17 cellular contexts compared by ENCODE assay signal in genomic region chr1:220812308-220812707, GRCh38. TPM values are rescaled to one million over a fixed set of nuclear protein-coding genes. Genes with fewer than 3 reads are reported as not detected.
A peak's percentile ranks its signal among the peaks of the same experiment; 100 is the strongest.
DNase-seq lines count a peak whose midpoint lies in the region; ATAC-seq and TF ChIP-seq lines count a peak whose summit lies in the region.
"Had no signal": no experiment of that assay in that cellular context is flagged by ENCODE, and none has a peak within 500 bp of the region (broad histone marks: within the 10 kb centered on the region; RNA-seq: fewer than 3 reads in every experiment).

No MANE protein-coding gene starts in this region.

- TF ChIP-seq EP300 in transverse colon (IDR thresholded peaks at IDR 0.05; ENCODE audit: low read depth) = no peak

- WGBS in neuronal stem cell (ENCODE audit: extremely low coverage in 2 of 2, insufficient read length in 2 of 2, insufficient replicate concordance in 1 of 2), 2 donors = no CpG with 5 or more reads among the region's 6 CpGs
- WGBS in transverse colon (ENCODE audit: low coverage in 1 of 2), 2 donors = 62 to 78% methylated on average over 6 of the region's 6 CpGs

- no peak for TF ChIP-seq POLR2A in transverse colon (IDR thresholded peaks at IDR 0.05)

- H3K18ac ChIP-seq in neuronal stem cell (ENCODE audit: low read length) = no peak overlapping the region

- H3K27ac ChIP-seq in neuronal stem cell (replicated peaks; ENCODE audit: low read length) = no peak overlapping the region
- no peak overlapping the region for H3K27ac ChIP-seq in transverse colon
- H3K27ac ChIP-seq: BLaER1 had no signal

- in situ Hi-C loops in HAP-1 (cut with MboI; ENCODE audit: low sequenced_read_pairs) = no loop called here
- in situ Hi-C loops in transverse colon (cut with MboI; ENCODE audit: low pct_ligation_motif_present in 1 of 4, low pct_unique_long_range_greater_than_20kb in 1 of 4, low sequenced_read_pairs in 3 of 4) = loop anchor here in 2 of 4 donors (25.0 kb wide), 2 partner anchors 625 to 925 kb away; partner anchors contain the start of gene DUSP10 (in 1 of the 2)

- H2BK15ac ChIP-seq in neuronal stem cell (ENCODE audit: low read length) = no peak overlapping the region

- no peak overlapping the region for H2BK12ac ChIP-seq in neuronal stem cell (ENCODE audit: low read length)

- H3K36me3 Mint-ChIP-seq in type B pancreatic cell = peaks cover 9% of the 10 kb centered on the region
- H3K36me3 Mint-ChIP-seq: CD8-positive, alpha-beta T cell had no signal

- H3K4me1 Mint-ChIP-seq in type B pancreatic cell (ENCODE audit: unreplicated experiment) = peaks cover 16% of the 10 kb centered on the region

- H3K27me3 ChIP-seq in neuronal stem cell (ENCODE audit: control insufficient read depth in 3 of 3, insufficient read depth in 3 of 3, low read depth in 1 of 3, low read length in 3 of 3) (no peaks in the 10 kb centered on the region), HAP-1 (ENCODE audit: low read depth) (no peaks in the 10 kb centered on the region), transverse colon (no peaks in the 10 kb centered on the region)
- H3K27me3 ChIP-seq: BE2C, BLaER1 had no signal

- no peak overlapping the region for H3K14ac ChIP-seq in neuronal stem cell (ENCODE audit: low read length)

- no peak for TF ChIP-seq CTCF in LNCaP clone FGC (IDR thresholded peaks at IDR 0.05; ENCODE audit: control insufficient read depth, extremely low read depth, insufficient read depth)
- TF ChIP-seq CTCF in type B pancreatic cell (conservative IDR thresholded peaks at IDR 0.05) = no peak
- no peak for TF ChIP-seq CTCF in transverse colon (IDR thresholded peaks at IDR 0.05)

- no peak overlapping the region for H3K4ac ChIP-seq in neuronal stem cell (ENCODE audit: low read length)

- intact Hi-C loops in transverse colon (cut with DNase I; ENCODE audit: low total_unique reads) = loop anchor here (5.0 to 10.0 kb wide), 3 partner anchors 70 to 622 kb away; no protein-coding TSS in a partner anchor

- H4K8ac ChIP-seq in neuronal stem cell (ENCODE audit: low read depth, low read length) = no peak overlapping the region

- H3K27me3 Mint-ChIP-seq in type B pancreatic cell = peaks cover 11% of the 10 kb centered on the region

- H3K4me1 ChIP-seq in neuronal stem cell (ENCODE audit: control insufficient read depth in 2 of 2, insufficient read depth in 1 of 2, low read depth in 1 of 2, low read length in 2 of 2) (no peaks in the 10 kb centered on the region), HAP-1 (no peaks in the 10 kb centered on the region), transverse colon (peaks cover 0 to 21% (median 6%) of the 10 kb centered on the region in 4 donors)
- H3K4me1 ChIP-seq: BE2C, Caco-2 had no signal

- H2AFZ ChIP-seq in neuronal stem cell (ENCODE audit: low read length) = no peak overlapping the region

- H3K4me3 ChIP-seq in LNCaP clone FGC (ENCODE audit: low read depth, low read length) = no peak overlapping the region
- H3K4me3 ChIP-seq in neuronal stem cell (ENCODE audit: low read length in 2 of 2) = no peak overlapping the region
- no peak overlapping the region for H3K4me3 ChIP-seq in HAP-1
- H3K4me3 ChIP-seq in transverse colon = no peak overlapping the region
- H3K4me3 ChIP-seq: BLaER1 had no signal

- H2BK5ac ChIP-seq in neuronal stem cell (ENCODE audit: low read length) = peak overlapping the region; percentile 14

- DNase-seq in LNCaP clone FGC (ENCODE audit: low read depth) = peak; percentile 93
- no peak for DNase-seq in neuronal stem cell (ENCODE audit: low spot score)
- no peak for DNase-seq in type B pancreatic cell (ENCODE audit: extremely low spot score, unreplicated experiment)
- no peak for DNase-seq in HAP-1 (ENCODE audit: low spot score in 2 of 2)
- DNase-seq in transverse colon = no peak
- DNase-seq: 8988T; ACHN; BE2C; C1 segment of cervical spinal cord; Caco-2; Calu3; CD4-positive, alpha-beta T cell; CD8-positive, alpha-beta T cell; DMS79 treated with DMSO at 0.1 percent for 48 hours; GF-D8 had no signal

- H3K9ac ChIP-seq in neuronal stem cell (ENCODE audit: low read depth, low read length, poor library complexity) = peak overlapping the region; percentile 17
- H3K9ac ChIP-seq: BLaER1 had no signal

- no peak overlapping the region for H4K91ac ChIP-seq in neuronal stem cell (ENCODE audit: low read depth, low read length, poor library complexity)

- H3K27ac Mint-ChIP-seq in type B pancreatic cell = peak overlapping the region; percentile 0
- H3K27ac Mint-ChIP-seq: CD4-positive, alpha-beta T cell; CD8-positive, alpha-beta T cell had no signal

- H3K23ac ChIP-seq in neuronal stem cell (ENCODE audit: low read depth, low read length, poor library complexity) = no peak overlapping the region

- H2AK5ac ChIP-seq in neuronal stem cell (ENCODE audit: low read depth, low read length) = no peak overlapping the region

- ATAC-seq in HG03520 (IDR thresholded peaks at IDR 0.05; ENCODE audit: unreplicated experiment) = no peak
- ATAC-seq: CD8-positive, alpha-beta T cell had no signal

- H3K9me3 Mint-ChIP-seq in type B pancreatic cell = peaks cover 6% of the 10 kb centered on the region
- H3K9me3 Mint-ChIP-seq: CD4-positive, alpha-beta T cell; CD8-positive, alpha-beta T cell had no signal

- no peak overlapping the region for H3K4me3 Mint-ChIP-seq in type B pancreatic cell
- H3K4me3 Mint-ChIP-seq: CD4-positive, alpha-beta T cell; CD8-positive, alpha-beta T cell had no signal

- no peak overlapping the region for H3K4me2 ChIP-seq in neuronal stem cell (ENCODE audit: insufficient read depth, low read length, poor library complexity, severe bottlenecking)
- H3K4me2 ChIP-seq: BLaER1 had no signal

- H3K9me3 ChIP-seq in neuronal stem cell (replicated peaks in 1 of 2; ENCODE audit: control insufficient read depth in 2 of 2, insufficient read depth in 1 of 2, low read depth in 1 of 2, low read length in 2 of 2) (no peaks in the 10 kb centered on the region), HAP-1 (no peaks in the 10 kb centered on the region), transverse colon (no peaks in the 10 kb centered on the region)
- H3K9me3 ChIP-seq: BE2C, BLaER1, Caco-2 had no signal

- peaks cover 0 to 2% of the 10 kb centered on the region in 2 donors for H3K36me3 ChIP-seq in neuronal stem cell (replicated peaks in 1 of 2; ENCODE audit: control insufficient read depth in 2 of 2, insufficient read depth in 2 of 2, low read length in 2 of 2)
- 0 out of 2 replicates have a peak, but pooled peaks cover 4% of the 10 kb centered on the region for H3K36me3 ChIP-seq in HAP-1 (replicated peaks)
- H3K36me3 ChIP-seq in transverse colon = no peaks in the 10 kb centered on the region
- H3K36me3 ChIP-seq: BE2C, BLaER1 had no signal

- no peak overlapping the region for H2BK120ac ChIP-seq in neuronal stem cell (ENCODE audit: low read depth, low read length)

- no peaks in the 10 kb centered on the region for H3K79me1 ChIP-seq in neuronal stem cell (ENCODE audit: low read depth, low read length)

RNA-seq across cellular contexts. Expression of gene MTARC1, which starts 25.6 kb away (rescaled TPM):
- 9.6 TPM for polyA plus RNA-seq in neuronal stem cell (2013, experiment 1 of 2)
- polyA plus RNA-seq in neuronal stem cell (2013, experiment 2 of 2) = 9.9 TPM
- total RNA-seq in type B pancreatic cell (ENCODE audit: low replicate concordance) = 11.3 and 18.0 TPM in 2 replicates
- total RNA-seq in transverse colon = 10 to 100 TPM in 3 of 4 donors, 1 to 10 TPM in 1; 10.0 to 28.8 (median 16.6) TPM
- total RNA-seq: CD4-positive, alpha-beta T cell; CD8-positive, alpha-beta T cell had no signal
